8 cellular contexts compared by ENCODE assay signal in genomic region chr3:8441969-8442559, GRCh38. TPM values are rescaled to one million over a fixed set of nuclear protein-coding genes. Genes with fewer than 3 reads are reported as not detected.
DNase-seq lines count a peak whose midpoint lies in the region; ATAC-seq and TF ChIP-seq lines count a peak whose summit lies in the region.

No MANE protein-coding gene starts in this region.

- H3K79me2 ChIP-seq in osteoblast (ENCODE audit: insufficient read depth, low read length): no peaks in the 10 kb centered on the region

- H3K9me3 ChIP-seq in osteoblast (ENCODE audit: low read depth, low read length): no peaks in the 10 kb centered on the region

- H2AFZ ChIP-seq in osteoblast (ENCODE audit: low read length): no peak overlapping the region

- no peaks in the 10 kb centered on the region for H3K36me3 ChIP-seq in osteoblast (ENCODE audit: insufficient read depth, low read length)

- peak; percentile 39 for ATAC-seq in GM18868 (IDR thresholded peaks at IDR 0.05; ENCODE audit: unreplicated experiment)
- ATAC-seq in GM21825 (IDR thresholded peaks at IDR 0.05; ENCODE audit: unreplicated experiment): no peak
- ATAC-seq in GM21528 (IDR thresholded peaks at IDR 0.05; ENCODE audit: low FRiP score, unreplicated experiment): no peak
- no peak for ATAC-seq in GM21737 (IDR thresholded peaks at IDR 0.05; ENCODE audit: unreplicated experiment)

- peaks cover 46% of the 10 kb centered on the region for H3K4me1 ChIP-seq in osteoblast (ENCODE audit: insufficient read depth, low read length)

- H3K27ac ChIP-seq in RWPE1: peak overlapping the region; percentile 35; the same call in 1 of the 2 replicates
- H3K27ac ChIP-seq in osteoblast (ENCODE audit: low read depth, low read length): peak overlapping the region; percentile 91

- H4K20me1 ChIP-seq in osteoblast (ENCODE audit: insufficient read depth, low read length): no peaks in the 10 kb centered on the region

- TF ChIP-seq CTCF in RWPE1 (conservative IDR thresholded peaks at IDR 0.05; ENCODE audit: low read depth): peak; percentile 80
- TF ChIP-seq CTCF in fibroblast of pulmonary artery (IDR thresholded peaks at IDR 0.05; ENCODE audit: low read length, missing control alignments): peak; percentile 80
- peak; percentile 75 for TF ChIP-seq CTCF in osteoblast (IDR thresholded peaks at IDR 0.05; ENCODE audit: extremely low read depth, low read depth, low read length)

- DNase-seq in AG08396 (ENCODE audit: low spot score) (peak; percentile 78), RWPE1 (ENCODE audit: low spot score) (peak; percentile 57), fibroblast of pulmonary artery (ENCODE audit: low read depth) (peak; percentile 86), osteoblast (ENCODE audit: insufficient read length, low spot score, missing footprints) (peak; percentile 99)

- H3K27me3 ChIP-seq in osteoblast (ENCODE audit: insufficient read depth, low read length): no peaks in the 10 kb centered on the region

- H3K4me2 ChIP-seq in osteoblast (ENCODE audit: insufficient read depth, low read length): peak overlapping the region; percentile 18

- POLR2A ChIA-PET in RWPE1 (lab: Yijun Ruan, JAX; ENCODE audit: low non-redundant PET): no interaction called here

- no peak overlapping the region for H3K4me3 ChIP-seq in fibroblast of pulmonary artery (replicated peaks; ENCODE audit: low read depth, low read length)
- H3K4me3 ChIP-seq in osteoblast (ENCODE audit: insufficient read depth, low read length): no peak overlapping the region

- CTCF ChIA-PET in RWPE1 (lab: Yijun Ruan, JAX): interaction anchor here (0.6 to 1.1 kb wide), 5 partner anchors 14 to 184 kb away, joined by 3 to 5 read pairs (median 4); no protein-coding TSS in a partner anchor

RNA-seq across cellular contexts. Expression of gene LMCD1, which starts 59.6 kb away (rescaled TPM):
- 213 and 294 TPM in 2 replicates for total RNA-seq in osteoblast
